Comparison of ENCODE assay signal across 1 cellular context in the genomic region with DNA sequence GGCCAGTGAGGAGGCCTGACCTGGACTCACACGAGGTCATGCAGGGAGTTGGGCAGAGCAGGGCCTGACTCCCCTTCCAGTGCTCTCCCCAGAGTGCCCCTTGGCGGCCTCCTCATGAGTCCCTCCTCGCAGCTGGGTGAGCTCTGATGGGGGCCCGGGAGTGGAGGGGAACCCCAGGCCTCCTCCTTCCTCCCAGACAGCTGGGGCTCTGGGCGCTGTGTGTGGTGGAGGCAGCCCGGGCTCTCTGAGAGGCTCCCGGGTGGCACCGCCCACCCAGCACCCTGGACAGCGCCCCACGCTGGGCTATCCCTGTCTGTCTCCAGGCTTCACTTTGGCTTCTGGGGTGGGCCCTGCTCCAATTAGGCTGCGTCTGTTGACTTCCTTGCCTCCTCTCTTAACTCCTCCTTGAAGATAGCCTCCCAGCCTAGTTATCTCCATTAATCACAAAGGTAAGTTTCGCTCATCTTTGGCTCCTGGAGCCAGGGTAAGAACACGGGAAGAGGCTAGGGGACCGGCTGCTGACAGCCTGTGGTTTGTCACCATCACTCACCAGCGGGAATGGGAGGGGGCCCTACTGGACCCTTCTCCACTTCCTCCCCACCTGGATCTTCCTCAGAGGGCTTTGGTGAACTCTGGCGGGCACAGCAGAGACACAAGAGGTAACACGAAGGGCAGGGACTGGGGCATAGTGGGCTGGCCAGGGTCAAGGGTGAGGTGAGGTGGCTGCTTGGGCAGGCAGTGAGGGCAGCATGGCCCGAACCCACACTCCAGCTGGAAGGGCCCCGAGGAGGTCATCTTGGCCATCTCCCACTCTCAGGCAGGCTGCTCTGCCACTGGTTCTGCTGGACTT.
A peak's percentile ranks its signal among the peaks of the same experiment; 100 is the strongest.
TF ChIP-seq lines count a peak whose summit lies in the region.

No MANE protein-coding gene starts in this region.

TF ChIP-seq in HepG2, 621 proteins besides CTCF, POLR2A, EP300 and RAD21 (continued from another document):
- TF ChIP-seq, protein P1, sequence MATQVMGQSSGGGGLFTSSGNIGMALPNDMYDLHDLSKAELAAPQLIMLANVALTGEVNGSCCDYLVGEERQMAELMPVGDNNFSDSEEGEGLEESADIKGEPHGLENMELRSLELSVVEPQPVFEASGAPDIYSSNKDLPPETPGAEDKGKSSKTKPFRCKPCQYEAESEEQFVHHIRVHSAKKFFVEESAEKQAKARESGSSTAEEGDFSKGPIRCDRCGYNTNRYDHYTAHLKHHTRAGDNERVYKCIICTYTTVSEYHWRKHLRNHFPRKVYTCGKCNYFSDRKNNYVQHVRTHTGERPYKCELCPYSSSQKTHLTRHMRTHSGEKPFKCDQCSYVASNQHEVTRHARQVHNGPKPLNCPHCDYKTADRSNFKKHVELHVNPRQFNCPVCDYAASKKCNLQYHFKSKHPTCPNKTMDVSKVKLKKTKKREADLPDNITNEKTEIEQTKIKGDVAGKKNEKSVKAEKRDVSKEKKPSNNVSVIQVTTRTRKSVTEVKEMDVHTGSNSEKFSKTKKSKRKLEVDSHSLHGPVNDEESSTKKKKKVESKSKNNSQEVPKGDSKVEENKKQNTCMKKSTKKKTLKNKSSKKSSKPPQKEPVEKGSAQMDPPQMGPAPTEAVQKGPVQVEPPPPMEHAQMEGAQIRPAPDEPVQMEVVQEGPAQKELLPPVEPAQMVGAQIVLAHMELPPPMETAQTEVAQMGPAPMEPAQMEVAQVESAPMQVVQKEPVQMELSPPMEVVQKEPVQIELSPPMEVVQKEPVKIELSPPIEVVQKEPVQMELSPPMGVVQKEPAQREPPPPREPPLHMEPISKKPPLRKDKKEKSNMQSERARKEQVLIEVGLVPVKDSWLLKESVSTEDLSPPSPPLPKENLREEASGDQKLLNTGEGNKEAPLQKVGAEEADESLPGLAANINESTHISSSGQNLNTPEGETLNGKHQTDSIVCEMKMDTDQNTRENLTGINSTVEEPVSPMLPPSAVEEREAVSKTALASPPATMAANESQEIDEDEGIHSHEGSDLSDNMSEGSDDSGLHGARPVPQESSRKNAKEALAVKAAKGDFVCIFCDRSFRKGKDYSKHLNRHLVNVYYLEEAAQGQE (IDR thresholded peaks at IDR 0.05; ENCODE audit: borderline replicate concordance in 1 of 2, low read depth in 1 of 2, low read length in 2 of 2), result peak; percentile 90 to 94
- TF ChIP-seq SALL1 (CRISPR knock-in tag; IDR thresholded peaks at IDR 0.05) (0 out of 2 replicates have a peak, but pooled peaks have one; percentile 16), MIER2 (CRISPR knock-in tag; IDR thresholded peaks at IDR 0.05) (peak; percentile 92), MAFK (conservative IDR thresholded peaks at IDR 0.05 in 1 of 2, IDR thresholded peaks at IDR 0.05 in 1 of 2; ENCODE audit: low read length in 2 of 2) (no peak), ZNF605 (CRISPR knock-in tag; IDR thresholded peaks at IDR 0.05) (0 out of 2 replicates have a peak, but pooled peaks have one; percentile 27), ZNF768 (CRISPR knock-in tag; IDR thresholded peaks at IDR 0.05) (peak; percentile 78)
- TF ChIP-seq, protein P2, sequence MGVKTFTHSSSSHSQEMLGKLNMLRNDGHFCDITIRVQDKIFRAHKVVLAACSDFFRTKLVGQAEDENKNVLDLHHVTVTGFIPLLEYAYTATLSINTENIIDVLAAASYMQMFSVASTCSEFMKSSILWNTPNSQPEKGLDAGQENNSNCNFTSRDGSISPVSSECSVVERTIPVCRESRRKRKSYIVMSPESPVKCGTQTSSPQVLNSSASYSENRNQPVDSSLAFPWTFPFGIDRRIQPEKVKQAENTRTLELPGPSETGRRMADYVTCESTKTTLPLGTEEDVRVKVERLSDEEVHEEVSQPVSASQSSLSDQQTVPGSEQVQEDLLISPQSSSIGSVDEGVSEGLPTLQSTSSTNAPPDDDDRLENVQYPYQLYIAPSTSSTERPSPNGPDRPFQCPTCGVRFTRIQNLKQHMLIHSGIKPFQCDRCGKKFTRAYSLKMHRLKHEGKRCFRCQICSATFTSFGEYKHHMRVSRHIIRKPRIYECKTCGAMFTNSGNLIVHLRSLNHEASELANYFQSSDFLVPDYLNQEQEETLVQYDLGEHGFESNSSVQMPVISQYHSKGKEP (CRISPR knock-in tag; IDR thresholded peaks at IDR 0.05), result 0 out of 2 replicates have a peak, but pooled peaks have one; percentile 46
